ENCODE assay signal across 9 cellular contexts in the genomic region with DNA sequence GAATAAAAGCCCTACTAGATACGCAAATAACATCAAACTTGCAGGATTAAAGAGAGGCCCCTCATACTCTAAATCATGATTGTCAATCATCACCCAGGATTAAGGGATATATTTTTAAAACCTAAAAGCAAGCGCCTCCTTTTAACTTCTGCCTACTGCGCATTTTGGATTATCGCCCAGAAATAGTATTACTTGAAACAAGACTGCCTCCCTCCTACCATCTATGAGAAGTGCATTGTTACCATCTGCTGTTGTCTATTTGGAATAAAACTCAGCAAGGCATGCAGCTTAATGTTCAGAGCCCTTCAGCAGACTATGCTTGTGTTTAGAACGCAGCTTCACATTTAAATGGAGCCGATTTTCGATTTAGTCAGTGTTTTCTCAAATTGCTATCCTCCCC.
DNase-seq lines count a peak whose midpoint lies in the region; ATAC-seq and TF ChIP-seq lines count a peak whose summit lies in the region.
"Had no signal": no experiment of that assay in that cellular context is flagged by ENCODE, and none has a peak within 500 bp of the region (broad histone marks: within the 10 kb centered on the region; RNA-seq: fewer than 3 reads in every experiment).

No MANE protein-coding gene starts in this region.

- no peak overlapping the region for H3K4me2 ChIP-seq in OCI-LY7 (ENCODE audit: low read length)

- H3K4me1 ChIP-seq in OCI-LY7 (ENCODE audit: insufficient read depth, low read length, poor library complexity, severe bottlenecking) = no peaks in the 10 kb centered on the region

- H3K4me3 ChIP-seq in AG04449 (ENCODE audit: low read depth, low read length) (no peak overlapping the region), OCI-LY7 (ENCODE audit: low read depth, low read length, poor library complexity, severe bottlenecking) (no peak overlapping the region)

- peaks cover 11% of the 10 kb centered on the region; the same call in 1 of the 2 replicates for H3K27me3 Mint-ChIP-seq in HFFc6 (ENCODE audit: insufficient read depth)

- intact Hi-C loops in OCI-LY7 (cut with micrococcal nuclease; ENCODE audit: unreplicated experiment) = no loop called here

- CTCF ChIA-PET in AG04449 (lab: Yijun Ruan, JAX) = interaction anchor here (1.5 to 2.8 kb wide), 3 partner anchors 531 to 698 kb away, joined by 3 to 17 read pairs (median 9); no protein-coding TSS in a partner anchor
- CTCF ChIA-PET in OCI-LY7 (lab: Charles Lee; ENCODE audit: unreplicated experiment) = no interaction called here

- H3K4me1 Mint-ChIP-seq in HFFc6 (ENCODE audit: low read depth) = no peaks in the 10 kb centered on the region

- no peaks in the 10 kb centered on the region for H3K9me3 ChIP-seq in OCI-LY7 (ENCODE audit: low read length)

- no peaks in the 10 kb centered on the region for H3K9me3 Mint-ChIP-seq in HFFc6

- BruUV-seq in OCI-LY7 (replicated peaks; lab: Mats Ljungman, UMichigan) = no TSS peak

- no peak for DNase-seq in AG04449 (ENCODE audit: low read depth, low spot score)
- peak; percentile 7 for DNase-seq in HFFc6
- peak; percentile 50 for DNase-seq in NCI-H748 treated with DMSO at 0.1 percent for 48 hours (lab: John Stamatoyannopoulos, UW)
- peak; percentile 61 for DNase-seq in fibroblast of peridontal ligament (ENCODE audit: extremely low read depth)
- no peak for DNase-seq in SKM-1 (lab: John Stamatoyannopoulos, UW; ENCODE audit: unreplicated experiment)
- DNase-seq in stimulated activated CD4-positive, alpha-beta T cell treated with anti-CD3 and anti-CD28 coated beads, Interleukin-4, amount 100 ng/mL, for 4 hours = no peak
- no peak for DNase-seq in OCI-LY7 (ENCODE audit: low spot score)
- DNase-seq: kidney glomerular epithelial cell had no signal

- no peak overlapping the region for H3K27ac Mint-ChIP-seq in HFFc6

- H3K36me3 Mint-ChIP-seq in HFFc6 (ENCODE audit: low read depth) = no peaks in the 10 kb centered on the region

- no peak overlapping the region for H3K27ac ChIP-seq in OCI-LY7 (ENCODE audit: low read depth, low read length, poor library complexity, severe bottlenecking)

- H3K79me2 ChIP-seq in OCI-LY7 (ENCODE audit: insufficient read depth, low read depth, low read length) = no peaks in the 10 kb centered on the region

- H3K4me3 Mint-ChIP-seq in HFFc6 = no peak overlapping the region

- TF ChIP-seq CTCF in AG04449 (IDR thresholded peaks at IDR 0.05; ENCODE audit: insufficient read depth, low read length, missing control alignments) = peak; percentile 15
- no peak; the same call in 1 of the 2 replicates for TF ChIP-seq CTCF in HFFc6 (IDR thresholded peaks at IDR 0.05)
- no peak for TF ChIP-seq CTCF in OCI-LY7 (conservative IDR thresholded peaks at IDR 0.05; ENCODE audit: low read length)

- H4K20me1 ChIP-seq in OCI-LY7 (ENCODE audit: insufficient read depth, low read length) = no peaks in the 10 kb centered on the region

- no peak overlapping the region for H2AFZ ChIP-seq in OCI-LY7 (ENCODE audit: low read length)

- no peaks in the 10 kb centered on the region for H3K9me2 ChIP-seq in OCI-LY7 (ENCODE audit: insufficient read depth, low read length)

- no peak for ATAC-seq in HG03175 (IDR thresholded peaks at IDR 0.05; ENCODE audit: unreplicated experiment)

- H3K36me3 ChIP-seq in OCI-LY7 (ENCODE audit: insufficient read depth, low read length) = no peaks in the 10 kb centered on the region

- POLR2A ChIA-PET in AG04449 (lab: Yijun Ruan, JAX) (no interaction called here), OCI-LY7 (lab: Charles Lee) (no interaction called here)

Comparison
In these comparisons a context has a peak if more than half of its experiments do, and no peak if none do; other contexts are left out.
1. DNase-seq: peak in HFFc6 (single experiment), NCI-H748 treated with DMSO at 0.1 percent for 48 hours (single experiment) and fibroblast of peridontal ligament (single experiment); none in AG04449 (single experiment), SKM-1 (single experiment), stimulated activated CD4-positive, alpha-beta T cell treated with anti-CD3 and anti-CD28 coated beads, Interleukin-4, amount 100 ng/mL, for 4 hours (0 of 2) and OCI-LY7 (single experiment).